In genomic region chr9:37102476-37102875, GRCh38 we compare ENCODE assay signal across 24 cellular contexts.
"Had no signal": no experiment of that assay in that cellular context is flagged by ENCODE, and none has a peak within 500 bp of the region (broad histone marks: within the 10 kb centered on the region; RNA-seq: fewer than 3 reads in every experiment).

No MANE protein-coding gene starts in this region.

- H3K4me3 Mint-ChIP-seq: activated CD4-positive, alpha-beta T cell treated with anti-CD3 and anti-CD28 coated beads for 36 hours; activated CD8-positive, alpha-beta T cell treated with anti-CD3 and anti-CD28 coated beads for 36 hours; activated naive CD4-positive, alpha-beta T cell treated with anti-CD3 and anti-CD28 coated beads, Interleukin-2, amount 10 ng/mL, durations not matched to agents 7 days and 5 days; activated naive CD8-positive, alpha-beta T cell treated with anti-CD3 and anti-CD28 coated beads for 36 hours; activated T-cell treated with anti-CD3 and anti-CD28 coated beads, Interleukin-2, amount 50 U/mL, for 72 hours; T-cell had no signal

- H3K36me3 Mint-ChIP-seq: activated naive CD8-positive, alpha-beta T cell treated with anti-CD3 and anti-CD28 coated beads for 36 hours; T-cell had no signal

- H3K27ac Mint-ChIP-seq: activated CD4-positive, alpha-beta T cell treated with anti-CD3 and anti-CD28 coated beads for 36 hours; activated CD8-positive, alpha-beta T cell treated with anti-CD3 and anti-CD28 coated beads for 36 hours; activated naive CD4-positive, alpha-beta T cell treated with anti-CD3 and anti-CD28 coated beads, Interleukin-2, amount 10 ng/mL, durations not matched to agents 7 days and 5 days; activated naive CD8-positive, alpha-beta T cell treated with anti-CD3 and anti-CD28 coated beads for 36 hours; activated T-cell treated with anti-CD3 and anti-CD28 coated beads, Interleukin-2, amount 50 U/mL, for 72 hours; activated T-helper 2 cell treated with anti-CD3 and anti-CD28 coated beads, Interferon-gamma antibody, Interleukin-2, Interleukin-4, amounts not matched to agents 10 μg/mL and 5 μg/mL and 100 μg/mL, durations not matched to agents 14 hours and 24 hours and 36 hours; T-cell had no signal

- H3K27me3 Mint-ChIP-seq: activated naive CD8-positive, alpha-beta T cell treated with anti-CD3 and anti-CD28 coated beads for 36 hours had no signal

- H3K9me3 Mint-ChIP-seq: activated CD8-positive, alpha-beta T cell treated with anti-CD3 and anti-CD28 coated beads for 36 hours; activated naive CD8-positive, alpha-beta T cell treated with anti-CD3 and anti-CD28 coated beads for 36 hours; activated T-cell treated with anti-CD3 and anti-CD28 coated beads, Interleukin-2, amount 50 U/mL, for 72 hours; activated T-helper 2 cell treated with anti-CD3 and anti-CD28 coated beads, Interferon-gamma antibody, Interleukin-2, Interleukin-4, amounts not matched to agents 10 μg/mL and 5 μg/mL and 100 μg/mL, durations not matched to agents 14 hours and 24 hours and 36 hours; T-cell had no signal

- ATAC-seq: activated CD4-positive, alpha-beta T cell treated with anti-CD3 and anti-CD28 coated beads for 36 hours; activated CD8-positive, alpha-beta T cell treated with anti-CD3 and anti-CD28 coated beads for 36 hours; activated T-cell treated with anti-CD3 and anti-CD28 coated beads, Interleukin-2, amount 50 U/mL, for 72 hours; Right ventricle myocardium inferior; T-cell had no signal

- DNase-seq: activated CD4-positive, alpha-beta T cell treated with anti-CD3 and anti-CD28 coated beads for 36 hours; activated CD4-positive, alpha-beta T cell treated with anti-CD3 and anti-CD28 coated beads, Interleukin-2, amount 50 U/mL, for 1 hour; activated CD8-positive, alpha-beta memory T cell treated with anti-CD3 and anti-CD28 coated beads, Interleukin-2, amount 50 U/mL, for 4 hours; activated CD8-positive, alpha-beta T cell treated with anti-CD3 and anti-CD28 coated beads for 36 hours; activated gamma-delta T cell treated with Interleukin-2 at 50 U/mL for 16 hours; activated naive CD4-positive, alpha-beta T cell treated with anti-CD3 and anti-CD28 coated beads, Interleukin-2, amount 10 ng/mL, durations not matched to agents 7 days and 5 days; activated naive CD8-positive, alpha-beta T cell treated with anti-CD3 and anti-CD28 coated beads for 36 hours; activated T-cell treated with anti-CD3 and anti-CD28 coated beads, Interleukin-2, amount 50 U/mL, for 72 hours; brain microvascular endothelial cell; cerebellar nuclear complex; MM.1S; NCI-H1105 treated with DMSO at 0.1 percent for 48 hours; NCI-H1436 treated with DMSO at 0.1 percent for 48 hours; NCI-H187; NCI-H2081; NCI-H510A treated with DMSO at 0.1 percent for 48 hours; NCI-H69; RPMI8226; T-cell; T-helper 2 cell; T1000 had no signal

- FAIRE-seq: TTC549 had no signal
